In the genomic region with DNA sequence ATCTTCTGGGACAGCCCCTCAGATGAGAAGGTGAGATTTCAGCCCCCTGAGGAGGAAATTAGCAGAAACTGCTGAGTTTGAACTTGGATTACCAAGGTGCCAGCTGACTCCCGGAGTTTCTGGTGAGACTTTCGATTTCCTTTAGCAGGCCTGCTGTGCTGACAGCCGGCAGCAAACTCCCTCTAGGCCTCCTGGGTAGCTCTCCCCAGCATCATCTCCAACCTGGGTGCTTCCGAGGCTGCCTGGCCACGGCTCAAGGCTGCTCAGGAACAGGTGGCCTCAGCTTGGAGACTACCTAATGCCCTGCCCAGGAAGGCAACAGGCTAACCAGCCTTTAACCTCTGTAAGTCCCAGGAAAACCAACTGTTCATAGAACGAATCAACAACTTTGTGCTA, we compare ENCODE assay signal across 14 cellular contexts. TPM values are rescaled to one million over a fixed set of nuclear protein-coding genes. Genes with fewer than 3 reads are reported as not detected.
A peak's percentile ranks its signal among the peaks of the same experiment; 100 is the strongest.
DNase-seq lines count a peak whose midpoint lies in the region; ATAC-seq and TF ChIP-seq lines count a peak whose summit lies in the region.
"Had no signal": no experiment of that assay in that cellular context is flagged by ENCODE, and none has a peak within 500 bp of the region (broad histone marks: within the 10 kb centered on the region; RNA-seq: fewer than 3 reads in every experiment).

No MANE protein-coding gene starts in this region.

- no peaks in the 10 kb centered on the region for H3K9me2 ChIP-seq in GM23248 (ENCODE audit: insufficient read depth)

- H3K9me3 ChIP-seq in GM23248 (ENCODE audit: low read depth) (no peaks in the 10 kb centered on the region), RWPE2 (ENCODE audit: severe bottlenecking) (no peaks in the 10 kb centered on the region), suprapubic skin (no peaks in the 10 kb centered on the region), heart right ventricle (no peaks in the 10 kb centered on the region)
- H3K9me3 ChIP-seq: gastroesophageal sphincter had no signal

- intact Hi-C loops in left colon (cut with DNase I, micrococcal nuclease) (no loop called here), heart right ventricle (cut with DNase I) (no loop called here)

- no peaks in the 10 kb centered on the region for H3K36me3 ChIP-seq in GM23248 (ENCODE audit: low read depth)
- peaks cover 85% of the 10 kb centered on the region for H3K36me3 ChIP-seq in RWPE2 (ENCODE audit: low read depth)
- H3K36me3 ChIP-seq in suprapubic skin, result peaks cover 8% of the 10 kb centered on the region
- H3K36me3 ChIP-seq in heart right ventricle, result no peaks in the 10 kb centered on the region
- H3K36me3 ChIP-seq: gastroesophageal sphincter had no signal

- H3K4me2 ChIP-seq in GM23248 (ENCODE audit: unreplicated experiment), result peak overlapping the region; percentile 35

- H3F3A ChIP-seq in GM23248 (ENCODE audit: insufficient read depth), result no peaks in the 10 kb centered on the region

- no peak overlapping the region for H3K27ac ChIP-seq in GM23248
- peak overlapping the region; percentile 97 for H3K27ac ChIP-seq in RWPE2 (ENCODE audit: poor library complexity, severe bottlenecking)
- H3K27ac ChIP-seq in suprapubic skin, result peak overlapping the region; percentile 98
- no peak overlapping the region for H3K27ac ChIP-seq in heart right ventricle
- H3K27ac ChIP-seq: gastroesophageal sphincter had no signal

- H3K79me2 ChIP-seq in GM23248 (ENCODE audit: insufficient read depth), result no peaks in the 10 kb centered on the region

- no peak for ATAC-seq in RWPE2 (ENCODE audit: low read depth)
- peak; percentile 18 for ATAC-seq in left colon
- ATAC-seq in heart right ventricle, result no peak
- ATAC-seq in GM18498 (IDR thresholded peaks at IDR 0.05; ENCODE audit: unreplicated experiment), result no peak
- ATAC-seq: activated CD8-positive, alpha-beta memory T cell treated with anti-CD3 and anti-CD28 coated beads, Interleukin-2, amount 10 ng/mL, durations not matched to agents 7 days and 5 days; activated naive CD8-positive, alpha-beta T cell treated with anti-CD3 and anti-CD28 coated beads, Interleukin-2, amount 50 U/mL, for 24 hours; gastroesophageal sphincter had no signal

- H3K27me3 ChIP-seq in GM23248 (replicated peaks; ENCODE audit: insufficient read depth) (no peaks in the 10 kb centered on the region), RWPE2 (ENCODE audit: insufficient read depth, poor library complexity, severe bottlenecking) (no peaks in the 10 kb centered on the region), suprapubic skin (no peaks in the 10 kb centered on the region), heart right ventricle (no peaks in the 10 kb centered on the region)
- H3K27me3 ChIP-seq: gastroesophageal sphincter had no signal

- in situ Hi-C loops in GM23248 (cut with MboI), result no loop called here

- H3K4me3 ChIP-seq in GM23248 (no peak overlapping the region), RWPE2 (ENCODE audit: severe bottlenecking) (no peak overlapping the region), suprapubic skin (no peak overlapping the region), heart right ventricle (no peak overlapping the region)
- H3K4me3 ChIP-seq: gastroesophageal sphincter had no signal

- peak overlapping the region; percentile 69 for H3K9ac ChIP-seq in GM23248

- TF ChIP-seq POLR2A in suprapubic skin (IDR thresholded peaks at IDR 0.05), result no peak

- no peaks in the 10 kb centered on the region for H3K4me1 ChIP-seq in GM23248 (ENCODE audit: insufficient read depth)
- H3K4me1 ChIP-seq in RWPE2 (ENCODE audit: insufficient read depth, poor library complexity, severe bottlenecking), result peaks cover 74% of the 10 kb centered on the region
- peaks cover 85% of the 10 kb centered on the region for H3K4me1 ChIP-seq in suprapubic skin
- H3K4me1 ChIP-seq in heart right ventricle, result peaks cover 0 to 4% (median 0%) of the 10 kb centered on the region in 9 donors
- H3K4me1 ChIP-seq: gastroesophageal sphincter had no signal

- TF ChIP-seq CTCF in RWPE2 (IDR thresholded peaks at IDR 0.05; ENCODE audit: poor library complexity, severe bottlenecking) (no peak), suprapubic skin (IDR thresholded peaks at IDR 0.05) (no peak), heart right ventricle (IDR thresholded peaks at IDR 0.05) (no peak)

- peak overlapping the region; percentile 70 for H2AFZ ChIP-seq in GM23248

- WGBS in GM23248 (ENCODE audit: low coverage in 1 of 2, low lambda C conversion rate in 2 of 2, missing lambda C conversion rate in 2 of 2), 2 experiments, result 50 to 61% methylated on average over 6 of the region's 6 CpGs
- WGBS in suprapubic skin, result 40% methylated on average over 1 of the region's 6 CpGs
- 71 to 74% methylated on average over 6 of the region's 6 CpGs for WGBS in heart right ventricle, 2 donors

- H4K20me1 ChIP-seq in GM23248 (ENCODE audit: insufficient read depth), result no peaks in the 10 kb centered on the region

- no peak for TF ChIP-seq EP300 in suprapubic skin (IDR thresholded peaks at IDR 0.05)

- DNase-seq in GM23248 (no peak), RWPE2 (ENCODE audit: low spot score) (no peak), left colon (no peak), suprapubic skin (ENCODE audit: low spot score in 2 of 2) (no peak), heart right ventricle (no peak)
- DNase-seq in stimulated activated CD4-positive, alpha-beta T cell treated with anti-CD3 and anti-CD28 coated beads, Interleukin-4, amount 100 ng/mL, for 24 hours, result no peak
- DNase-seq: activated CD8-positive, alpha-beta memory T cell treated with anti-CD3 and anti-CD28 coated beads, Interleukin-2, amount 10 ng/mL, durations not matched to agents 7 days and 5 days; activated naive CD8-positive, alpha-beta T cell treated with anti-CD3 and anti-CD28 coated beads, Interleukin-2, amount 50 U/mL, for 24 hours; Calu3; KBM-7; stimulated activated CD4-positive, alpha-beta T cell treated with anti-CD3 and anti-CD28 coated beads, Interleukin-4, amount 100 ng/mL, for 1 hour; stimulated activated naive CD4-positive, alpha-beta T cell treated with Interleukin-2 at 50 U/mL for 16 hours had no signal

RNA-seq across cellular contexts. Expression of gene SDC1, which starts 16.4 kb away (rescaled TPM):
- total RNA-seq in GM23248 (2014; rRNA removed; shearing (Covaris generic)), result 32.5 and 33.1 TPM in 2 replicates
- polyA plus RNA-seq in GM23248 (2016; fragmentation: Nextera tagmentation; extraction: Ambion mirVana), result 24.5 and 25.6 TPM in 2 replicates
- total RNA-seq in left colon, result 100 to 1,000 TPM; 159 to 184 TPM
- total RNA-seq in suprapubic skin, result 100 to 1,000 TPM; 258 to 892 (median 636) TPM
- total RNA-seq in heart right ventricle, result 1 to 10 TPM in 2 of 10 donors, under 1 TPM in 6, not detected in 2; 0.27 to 2.1 (median 0.33) TPM
- under 1 TPM; 0.30 to 0.44 TPM for polyA plus RNA-seq in heart right ventricle

Comparison
In these comparisons a context has a peak if more than half of its experiments do, and no peak if none do; other contexts are left out.
1. H3K27ac ChIP-seq: peak in RWPE2 (single experiment) and suprapubic skin (single experiment); none in GM23248 (single experiment) and heart right ventricle (0 of 10).
2. RNA of gene SDC1, which starts 16.4 kb away (total RNA-seq): 258 to 892 TPM in suprapubic skin, 159 to 184 TPM in left colon and 32.5 to 33.1 TPM in GM23248; 0.27 to 2.1 TPM in heart right ventricle; every median in the first group is over 10 times any median in the second.